Comparison of ENCODE assay signal across 8 cellular contexts in genomic region chr11:65225284-65226102, GRCh38. TPM values are rescaled to one million over a fixed set of nuclear protein-coding genes. Genes with fewer than 3 reads are reported as not detected.
A peak's percentile ranks its signal among the peaks of the same experiment; 100 is the strongest.
DNase-seq lines count a peak whose midpoint lies in the region; ATAC-seq lines count a peak whose summit lies in the region.

No MANE protein-coding gene starts in this region.

- H3K4me3 ChIP-seq in MG63, result peak overlapping the region; percentile 26
- peak overlapping the region; percentile 16 to 32 for H3K4me3 ChIP-seq in esophagus (ENCODE audit: low read depth in 1 of 2, low read length in 2 of 2)
- peak overlapping the region; percentile 64 to 72 for H3K4me3 ChIP-seq in muscle layer of duodenum (ENCODE audit: low read depth in 1 of 2, low read length in 2 of 2)

- peak; percentile 45 for DNase-seq in DMS53 treated with DMSO at 0.1 percent for 48 hours (lab: John Stamatoyannopoulos, UW; ENCODE audit: unreplicated experiment)
- DNase-seq in MG63, result peak; percentile 57
- DNase-seq in activated T-cell treated with anti-CD3 and anti-CD28 coated beads for 1 hour (ENCODE audit: low read depth), result peak; percentile 43
- DNase-seq in stimulated activated naive CD4-positive, alpha-beta T cell (lab: John Stamatoyannopoulos, UW), result peak; percentile 11 to 55 (median 50)
- no peak for DNase-seq in GOT3 (lab: John Stamatoyannopoulos, UW)

- H3K9me3 ChIP-seq in MG63, result no peaks in the 10 kb centered on the region
- no peaks in the 10 kb centered on the region for H3K9me3 ChIP-seq in esophagus (ENCODE audit: control insufficient read depth in 2 of 2, insufficient read depth in 1 of 2, low read depth in 1 of 2, low read length in 1 of 2)
- no peaks in the 10 kb centered on the region for H3K9me3 ChIP-seq in muscle layer of duodenum (ENCODE audit: control insufficient read depth in 1 of 2, low read length in 2 of 2)

- ATAC-seq in HG03097 (IDR thresholded peaks at IDR 0.05; ENCODE audit: low FRiP score, unreplicated experiment), result no peak

- H3K4me1 ChIP-seq in esophagus (ENCODE audit: control insufficient read depth in 2 of 2, insufficient read depth in 2 of 2, low read length in 1 of 2) (peaks cover 2 to 3% of the 10 kb centered on the region in 2 donors), muscle layer of duodenum (ENCODE audit: control insufficient read depth in 1 of 2, insufficient read depth in 2 of 2, low read length in 2 of 2) (peaks cover 0 to 12% of the 10 kb centered on the region in 2 donors)

- H3K27ac ChIP-seq in esophagus (ENCODE audit: low read depth in 2 of 2, low read length in 1 of 2) (peak overlapping the region; percentile 81 to 93), muscle layer of duodenum (ENCODE audit: low read length) (no peak overlapping the region)

- 4 to 9% methylated on average over 42 of the region's 42 CpGs for WGBS in esophagus, 2 donors

- H3K36me3 ChIP-seq in MG63 (no peaks in the 10 kb centered on the region), esophagus (ENCODE audit: control insufficient read depth in 2 of 2, insufficient read depth in 2 of 2, low read length in 1 of 2) (peaks cover 0 to 3% of the 10 kb centered on the region in 2 donors), muscle layer of duodenum (ENCODE audit: control insufficient read depth in 1 of 2, insufficient read depth in 2 of 2, low read length in 2 of 2) (no peaks in the 10 kb centered on the region)

- H3K27me3 ChIP-seq in MG63 (no peaks in the 10 kb centered on the region), esophagus (ENCODE audit: control insufficient read depth in 1 of 2, insufficient read depth in 2 of 2, low read length in 2 of 2) (no peaks in the 10 kb centered on the region), muscle layer of duodenum (ENCODE audit: low read depth, low read length) (no peaks in the 10 kb centered on the region)

RNA-seq across cellular contexts. Expression of gene POLA2, which starts 36.3 kb away (rescaled TPM):
- total RNA-seq in MG63 (2014; rRNA removed; shearing (Covaris generic); ENCODE audit: low replicate concordance), result 4.6 and 8.9 TPM in 2 replicates
- polyA plus RNA-seq in esophagus, result 1 to 10 TPM; 8.5 to 9.2 TPM

RNA-seq across cellular contexts. Expression of gene CAPN1, which starts 43.8 kb away (rescaled TPM):
- 99.3 and 167 TPM in 2 replicates for total RNA-seq in MG63 (2014; rRNA removed; shearing (Covaris generic); ENCODE audit: low replicate concordance)
- 100 to 1,000 TPM; 323 to 450 TPM for polyA plus RNA-seq in esophagus

RNA-seq across cellular contexts. Expression of gene SPDYC, which starts 55.5 kb away (rescaled TPM):
- not detected in 2 replicates for total RNA-seq in MG63 (2014; rRNA removed; shearing (Covaris generic); ENCODE audit: low replicate concordance)
- not detected for polyA plus RNA-seq in esophagus
